In the genomic region with DNA sequence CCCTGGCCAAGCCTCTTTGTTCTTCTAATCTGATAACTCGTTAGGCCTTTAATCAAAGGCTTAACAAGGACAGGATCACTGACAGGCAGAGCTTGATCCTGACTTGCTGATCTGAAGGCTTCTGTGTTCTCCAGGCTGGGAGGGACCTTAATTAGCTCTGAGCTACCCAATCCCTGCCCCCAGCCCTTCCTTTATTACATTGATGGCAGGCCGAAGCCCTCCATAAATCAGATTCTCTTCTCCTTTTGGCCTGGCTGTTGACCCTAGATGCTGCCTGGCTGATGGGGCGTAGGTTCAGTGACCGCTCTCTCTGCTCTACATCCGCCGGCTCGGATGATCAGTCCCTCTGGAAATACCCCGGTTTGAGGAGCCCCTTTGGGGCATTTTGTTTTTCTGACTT, we compare ENCODE assay signal across 20 cellular contexts. TPM values are rescaled to one million over a fixed set of nuclear protein-coding genes. Genes with fewer than 3 reads are reported as not detected.
DNase-seq lines count a peak whose midpoint lies in the region; ATAC-seq lines count a peak whose summit lies in the region.
"Had no signal": no experiment of that assay in that cellular context is flagged by ENCODE, and none has a peak within 500 bp of the region (broad histone marks: within the 10 kb centered on the region; RNA-seq: fewer than 3 reads in every experiment).

No MANE protein-coding gene starts in this region.

- no peak overlapping the region for H2BK120ac ChIP-seq in mesenchymal stem cell (ENCODE audit: low read depth, low read length)

- intact Hi-C loops in dendritic cell treated with granulocyte-macrophage colony-stimulating factor and Interleukin-4, amounts not matched to agents 40 ng/mL and 50 ng/mL, for 4 days (cut with micrococcal nuclease) = no loop called here
- intact Hi-C loops in naive thymus-derived CD4-positive, alpha-beta T cell (cut with micrococcal nuclease) = no loop called here

- no peak overlapping the region for H2BK15ac ChIP-seq in mesenchymal stem cell (ENCODE audit: low read depth, poor library complexity, severe bottlenecking)

- no peaks in the 10 kb centered on the region for H3K9me3 ChIP-seq in naive thymus-derived CD4-positive, alpha-beta T cell (ENCODE audit: control insufficient read depth in 2 of 3, low read length in 3 of 3)
- H3K9me3 ChIP-seq in mesenchymal stem cell (ENCODE audit: control insufficient read depth, low read length) = no peaks in the 10 kb centered on the region

- H3K27me3 Mint-ChIP-seq in activated naive CD8-positive, alpha-beta T cell = no peaks in the 10 kb centered on the region
- H3K27me3 Mint-ChIP-seq in activated naive CD8-positive, alpha-beta T cell treated with anti-CD3 and anti-CD28 coated beads, Interleukin-2, amount 50 U/mL, for 24 hours = no peaks in the 10 kb centered on the region
- no peaks in the 10 kb centered on the region for H3K27me3 Mint-ChIP-seq in dendritic cell treated with granulocyte-macrophage colony-stimulating factor and Interleukin-4, amounts not matched to agents 40 ng/mL and 50 ng/mL, for 4 days
- H3K27me3 Mint-ChIP-seq in naive thymus-derived CD4-positive, alpha-beta T cell = no peaks in the 10 kb centered on the region
- H3K27me3 Mint-ChIP-seq: B cell; CD8-positive, alpha-beta memory T cell had no signal

- no peak overlapping the region for H2AFZ ChIP-seq in mesenchymal stem cell (ENCODE audit: low read depth, low read length)
- H2AFZ ChIP-seq: PC-9 had no signal

- peaks cover 16% of the 10 kb centered on the region for H3K36me3 Mint-ChIP-seq in activated naive CD8-positive, alpha-beta T cell
- H3K36me3 Mint-ChIP-seq in activated naive CD8-positive, alpha-beta T cell treated with anti-CD3 and anti-CD28 coated beads, Interleukin-2, amount 50 U/mL, for 24 hours (ENCODE audit: low read depth) = peaks cover 28% of the 10 kb centered on the region
- peaks cover 86% of the 10 kb centered on the region for H3K36me3 Mint-ChIP-seq in dendritic cell treated with granulocyte-macrophage colony-stimulating factor and Interleukin-4, amounts not matched to agents 40 ng/mL and 50 ng/mL, for 4 days (ENCODE audit: low read depth)
- H3K36me3 Mint-ChIP-seq in naive thymus-derived CD4-positive, alpha-beta T cell = peaks cover 31 to 75% (median 43%) of the 10 kb centered on the region in 5 donors

- no peak overlapping the region for H3K4me3 Mint-ChIP-seq in activated naive CD8-positive, alpha-beta T cell
- H3K4me3 Mint-ChIP-seq in activated naive CD8-positive, alpha-beta T cell treated with anti-CD3 and anti-CD28 coated beads, Interleukin-2, amount 50 U/mL, for 24 hours = no peak overlapping the region
- H3K4me3 Mint-ChIP-seq in dendritic cell treated with granulocyte-macrophage colony-stimulating factor and Interleukin-4, amounts not matched to agents 40 ng/mL and 50 ng/mL, for 4 days = no peak overlapping the region
- H3K4me3 Mint-ChIP-seq in naive thymus-derived CD4-positive, alpha-beta T cell = no peak overlapping the region
- H3K4me3 Mint-ChIP-seq: B cell, HFFc6 had no signal

- no peak overlapping the region for H3K9ac ChIP-seq in mesenchymal stem cell (ENCODE audit: low read length)

- peak overlapping the region; percentile 41 for H3K27ac Mint-ChIP-seq in activated naive CD8-positive, alpha-beta T cell
- no peak overlapping the region for H3K27ac Mint-ChIP-seq in activated naive CD8-positive, alpha-beta T cell treated with anti-CD3 and anti-CD28 coated beads, Interleukin-2, amount 50 U/mL, for 24 hours
- H3K27ac Mint-ChIP-seq in dendritic cell treated with granulocyte-macrophage colony-stimulating factor and Interleukin-4, amounts not matched to agents 40 ng/mL and 50 ng/mL, for 4 days = peak overlapping the region; percentile 61
- H3K27ac Mint-ChIP-seq in naive thymus-derived CD4-positive, alpha-beta T cell = peak overlapping the region in 7 of 9 donors; percentile 10 to 98 (median 43)
- H3K27ac Mint-ChIP-seq: HFFc6 had no signal

- peaks cover 12 to 71% (median 19%) of the 10 kb centered on the region in 3 experiments for H3K36me3 ChIP-seq in naive thymus-derived CD4-positive, alpha-beta T cell (ENCODE audit: control insufficient read depth in 2 of 3, insufficient read depth in 3 of 3, low read length in 3 of 3)
- H3K36me3 ChIP-seq in mesenchymal stem cell (ENCODE audit: control insufficient read depth in 1 of 2, insufficient read depth in 2 of 2, low read depth in 1 of 2, low read length in 2 of 2) = peaks cover 30 to 46% of the 10 kb centered on the region in 2 experiments

- no peak overlapping the region for H4K8ac ChIP-seq in mesenchymal stem cell (ENCODE audit: low read length)

- no peak overlapping the region for H3K14ac ChIP-seq in mesenchymal stem cell (ENCODE audit: low read length in 2 of 2)

- no peak overlapping the region for H2BK5ac ChIP-seq in mesenchymal stem cell (ENCODE audit: low read depth, low read length, poor library complexity, severe bottlenecking)

- H3K79me1 ChIP-seq in mesenchymal stem cell (replicated peaks; ENCODE audit: low read length, poor library complexity, severe bottlenecking) = no peaks in the 10 kb centered on the region

- peaks cover 2 to 4% of the 10 kb centered on the region in 2 donors for H3K4me1 ChIP-seq in naive thymus-derived CD4-positive, alpha-beta T cell (ENCODE audit: control insufficient read depth in 2 of 2, insufficient read depth in 2 of 2, low read length in 2 of 2)
- no peaks in the 10 kb centered on the region for H3K4me1 ChIP-seq in mesenchymal stem cell (ENCODE audit: control insufficient read depth, insufficient read depth, low read depth, low read length)

- H4K91ac ChIP-seq in mesenchymal stem cell (ENCODE audit: low read length) = no peak overlapping the region

- CTCF ChIA-PET in naive thymus-derived CD4-positive, alpha-beta T cell (lab: Charles Lee) = interaction anchor here (1.2 to 2.0 kb wide), 3 partner anchors 11 to 235 kb away, joined by 3 to 15 read pairs (median 9); no protein-coding TSS in a partner anchor

- no peaks in the 10 kb centered on the region for H3K27me3 ChIP-seq in naive thymus-derived CD4-positive, alpha-beta T cell (ENCODE audit: control insufficient read depth in 2 of 2, insufficient read depth in 2 of 2, low read length in 2 of 2)
- no peaks in the 10 kb centered on the region for H3K27me3 ChIP-seq in mesenchymal stem cell (ENCODE audit: control insufficient read depth in 1 of 2, insufficient read depth in 1 of 2, low read length in 2 of 2)

- peaks cover 19% of the 10 kb centered on the region for H3K4me1 Mint-ChIP-seq in activated naive CD8-positive, alpha-beta T cell (ENCODE audit: low read depth)
- peaks cover 12% of the 10 kb centered on the region for H3K4me1 Mint-ChIP-seq in activated naive CD8-positive, alpha-beta T cell treated with anti-CD3 and anti-CD28 coated beads, Interleukin-2, amount 50 U/mL, for 24 hours
- peaks cover 29% of the 10 kb centered on the region for H3K4me1 Mint-ChIP-seq in dendritic cell treated with granulocyte-macrophage colony-stimulating factor and Interleukin-4, amounts not matched to agents 40 ng/mL and 50 ng/mL, for 4 days (ENCODE audit: low read depth)
- peaks cover 18 to 36% (median 33%) of the 10 kb centered on the region in 7 donors for H3K4me1 Mint-ChIP-seq in naive thymus-derived CD4-positive, alpha-beta T cell
- H3K4me1 Mint-ChIP-seq: B cell had no signal

- H3K18ac ChIP-seq in mesenchymal stem cell (ENCODE audit: low read depth in 1 of 2, low read length in 2 of 2) = no peak overlapping the region

- H2BK12ac ChIP-seq in mesenchymal stem cell (ENCODE audit: low read length in 2 of 2) = no peak overlapping the region

- H3K4me2 ChIP-seq in mesenchymal stem cell (ENCODE audit: low read length, poor library complexity, severe bottlenecking) = no peak overlapping the region
- H3K4me2 ChIP-seq: PC-9 had no signal

- H3K9me3 Mint-ChIP-seq in activated naive CD8-positive, alpha-beta T cell (ENCODE audit: low read depth) = no peaks in the 10 kb centered on the region
- H3K9me3 Mint-ChIP-seq in activated naive CD8-positive, alpha-beta T cell treated with anti-CD3 and anti-CD28 coated beads, Interleukin-2, amount 50 U/mL, for 24 hours = no peaks in the 10 kb centered on the region
- no peaks in the 10 kb centered on the region for H3K9me3 Mint-ChIP-seq in dendritic cell treated with granulocyte-macrophage colony-stimulating factor and Interleukin-4, amounts not matched to agents 40 ng/mL and 50 ng/mL, for 4 days
- H3K9me3 Mint-ChIP-seq in naive thymus-derived CD4-positive, alpha-beta T cell = peaks cover 0 to 2% (median 0%) of the 10 kb centered on the region in 11 donors
- H3K9me3 Mint-ChIP-seq: CD8-positive, alpha-beta memory T cell; HFFc6 had no signal

- no peak overlapping the region for H2AK5ac ChIP-seq in mesenchymal stem cell (ENCODE audit: low read length, severe bottlenecking)

- no peak for ATAC-seq in activated naive CD8-positive, alpha-beta T cell treated with anti-CD3 and anti-CD28 coated beads, Interleukin-2, amount 50 U/mL, for 24 hours
- no peak for ATAC-seq in naive thymus-derived CD4-positive, alpha-beta T cell

- no peak for DNase-seq in activated naive CD8-positive, alpha-beta T cell treated with anti-CD3 and anti-CD28 coated beads, Interleukin-2, amount 50 U/mL, for 24 hours
- no peak for DNase-seq in naive thymus-derived CD4-positive, alpha-beta T cell
- DNase-seq in stimulated activated CD4-positive, alpha-beta T cell treated with anti-CD3 and anti-CD28 coated beads, Interleukin-4, amount 100 ng/mL, for 24 hours = no peak
- DNase-seq in mesenchymal stem cell (no peak), T-helper 1 cell (no peak), AG08396 (ENCODE audit: low spot score) (no peak)
- DNase-seq: 8988T; CD8-positive, alpha-beta memory T cell; DND-41; HFFc6; IMR-90; NCI-H1417 treated with DMSO at 0.1 percent for 48 hours; NCI-H187 treated with DMSO at 0.1 percent for 48 hours; NCI-H226; NCI-H524; PC-9 had no signal

- H3K27ac ChIP-seq in naive thymus-derived CD4-positive, alpha-beta T cell (ENCODE audit: low read depth, low read length) = no peak overlapping the region
- no peak overlapping the region for H3K27ac ChIP-seq in mesenchymal stem cell (ENCODE audit: low read length, poor library complexity, severe bottlenecking)
- H3K27ac ChIP-seq: PC-9, RWPE1 had no signal

- POLR2A ChIA-PET in naive thymus-derived CD4-positive, alpha-beta T cell (lab: Charles Lee) = interaction anchor here (0.8 kb wide), 1 partner anchor 11 kb away, joined by 3 read pairs; no protein-coding TSS in a partner anchor

- H3K4me3 ChIP-seq in naive thymus-derived CD4-positive, alpha-beta T cell (ENCODE audit: low read length) = no peak overlapping the region
- no peak overlapping the region for H3K4me3 ChIP-seq in mesenchymal stem cell (ENCODE audit: insufficient read depth in 1 of 2, low read depth in 1 of 2, low read length in 2 of 2)
- H3K4me3 ChIP-seq: PC-9 had no signal

- 88% methylated on average over 8 of the region's 8 CpGs for WGBS in mesenchymal stem cell

- H3K23ac ChIP-seq in mesenchymal stem cell (ENCODE audit: low read length in 2 of 2) = no peak overlapping the region

- no peak overlapping the region for H3K4ac ChIP-seq in mesenchymal stem cell (ENCODE audit: low read depth in 1 of 2, low read length in 2 of 2)

RNA-seq across cellular contexts. Expression of gene RRM1, which starts 10.2 kb away (rescaled TPM):
- total RNA-seq in naive thymus-derived CD4-positive, alpha-beta T cell = 100 to 1,000 TPM in 1 of 5 experiments, 10 to 100 TPM in 4; 33.6 to 140 (median 40.3) TPM
- polyA plus RNA-seq in naive thymus-derived CD4-positive, alpha-beta T cell = 10 to 100 TPM; 36.2 to 36.6 TPM
- polyA plus RNA-seq in mesenchymal stem cell (2013, experiment 1 of 2) = 22.6 TPM
- polyA plus RNA-seq in mesenchymal stem cell (2013, experiment 2 of 2) = 25.7 TPM
